In genomic region chr2:68294187-68294586, GRCh38 we compare ENCODE assay signal across 18 cellular contexts. TPM values are rescaled to one million over a fixed set of nuclear protein-coding genes. Genes with fewer than 3 reads are reported as not detected.
"Had no signal": no experiment of that assay in that cellular context is flagged by ENCODE, and none has a peak within 500 bp of the region (broad histone marks: within the 10 kb centered on the region; RNA-seq: fewer than 3 reads in every experiment).

No MANE protein-coding gene starts in this region.

- H3K4me1 ChIP-seq: adrenal gland had no signal

- H3K9me3 Mint-ChIP-seq: activated B cell treated with CpG ODN at 0.5 μM for 24 hours; activated CD4-positive, alpha-beta T cell treated with anti-CD3 and anti-CD28 coated beads, Interleukin-2, amount 10 ng/mL, durations not matched to agents 7 days and 5 days; activated T-helper 2 cell treated with anti-CD3 and anti-CD28 coated beads, Interferon-gamma antibody, Interleukin-2, Interleukin-4, amounts not matched to agents 10 μg/mL and 5 μg/mL and 100 μg/mL, durations not matched to agents 14 hours and 24 hours and 36 hours; immature natural killer cell; stimulated activated naive CD8-positive, alpha-beta T cell treated with anti-CD3 and anti-CD28 coated beads, Interleukin-15, Interleukin-2, amounts not matched to agents 100 ng/mL and 50 ng/mL, for 24 hours had no signal

- H3K36me3 Mint-ChIP-seq: immature natural killer cell; naive thymus-derived CD4-positive, alpha-beta T cell had no signal

- H3K4me3 ChIP-seq: adrenal gland, coronary artery had no signal

- DNase-seq: activated B cell treated with CpG ODN at 0.5 μM for 24 hours; activated CD4-positive, alpha-beta T cell treated with anti-CD3 and anti-CD28 coated beads, Interleukin-2, amount 10 ng/mL, durations not matched to agents 7 days and 5 days; activated naive CD4-positive, alpha-beta T cell treated with anti-CD3 and anti-CD28 coated beads, Interleukin-2, amount 50 U/mL, for 16 hours; activated T-cell treated with anti-CD3 and anti-CD28 coated beads for 4 hours; adrenal gland; caudate nucleus; effector memory CD4-positive, alpha-beta T cell; immature natural killer cell; left colon; naive thymus-derived CD4-positive, alpha-beta T cell; stimulated activated CD4-positive, alpha-beta T cell treated with anti-CD3 and anti-CD28 coated beads, Interleukin-15, amount 100 ng/mL, for 24 hours; stimulated activated CD4-positive, alpha-beta T cell treated with anti-CD3 and anti-CD28 coated beads, Interleukin-4, amount 100 ng/mL, for 24 hours; T-helper 17 cell had no signal

- H3K27ac ChIP-seq: adrenal gland, coronary artery had no signal

- ATAC-seq: left colon; naive thymus-derived CD4-positive, alpha-beta T cell; T-helper 17 cell had no signal

- H3K4me3 Mint-ChIP-seq: activated B cell treated with CpG ODN at 0.5 μM for 24 hours; activated CD4-positive, alpha-beta T cell treated with anti-CD3 and anti-CD28 coated beads, Interleukin-2, amount 10 ng/mL, durations not matched to agents 7 days and 5 days; immature natural killer cell; naive thymus-derived CD4-positive, alpha-beta T cell; stimulated activated naive CD8-positive, alpha-beta T cell treated with anti-CD3 and anti-CD28 coated beads, Interleukin-15, Interleukin-2, amounts not matched to agents 100 ng/mL and 50 ng/mL, for 24 hours; T-helper 17 cell had no signal

- H3K27me3 ChIP-seq: adrenal gland had no signal

- H3K4me1 Mint-ChIP-seq: activated CD4-positive, alpha-beta T cell treated with anti-CD3 and anti-CD28 coated beads, Interleukin-2, amount 10 ng/mL, durations not matched to agents 7 days and 5 days; T-helper 17 cell had no signal

- H3K27me3 Mint-ChIP-seq: activated B cell treated with CpG ODN at 0.5 μM for 24 hours; stimulated activated naive CD8-positive, alpha-beta T cell treated with anti-CD3 and anti-CD28 coated beads, Interleukin-15, Interleukin-2, amounts not matched to agents 100 ng/mL and 50 ng/mL, for 24 hours had no signal

- H3K36me3 ChIP-seq: adrenal gland had no signal

- H3K9me3 ChIP-seq: adrenal gland had no signal

- H3K27ac Mint-ChIP-seq: activated B cell treated with CpG ODN at 0.5 μM for 24 hours; activated CD4-positive, alpha-beta T cell treated with anti-CD3 and anti-CD28 coated beads, Interleukin-2, amount 10 ng/mL, durations not matched to agents 7 days and 5 days; activated T-helper 2 cell treated with anti-CD3 and anti-CD28 coated beads, Interferon-gamma antibody, Interleukin-2, Interleukin-4, amounts not matched to agents 10 μg/mL and 5 μg/mL and 100 μg/mL, durations not matched to agents 14 hours and 24 hours and 36 hours; immature natural killer cell; naive thymus-derived CD4-positive, alpha-beta T cell; stimulated activated naive CD8-positive, alpha-beta T cell treated with anti-CD3 and anti-CD28 coated beads, Interleukin-15, Interleukin-2, amounts not matched to agents 100 ng/mL and 50 ng/mL, for 24 hours; T-helper 17 cell had no signal

RNA-seq across cellular contexts. Expression of gene CNRIP1, which starts 25.6 kb away (rescaled TPM):
- total RNA-seq: activated B cell treated with CpG ODN at 0.5 μM for 24 hours; activated CD4-positive, alpha-beta T cell treated with anti-CD3 and anti-CD28 coated beads, Interleukin-2, amount 10 ng/mL, durations not matched to agents 7 days and 5 days; activated CD8-positive, alpha-beta memory T cell treated with anti-CD3 and anti-CD28 coated beads for 36 hours; activated T-helper 2 cell treated with anti-CD3 and anti-CD28 coated beads, Interferon-gamma antibody, Interleukin-2, Interleukin-4, amounts not matched to agents 10 μg/mL and 5 μg/mL and 100 μg/mL, durations not matched to agents 14 hours and 24 hours and 36 hours; mononuclear cell had no signal
